Comparison of ENCODE assay signal across 9 cellular contexts in the genomic region with DNA sequence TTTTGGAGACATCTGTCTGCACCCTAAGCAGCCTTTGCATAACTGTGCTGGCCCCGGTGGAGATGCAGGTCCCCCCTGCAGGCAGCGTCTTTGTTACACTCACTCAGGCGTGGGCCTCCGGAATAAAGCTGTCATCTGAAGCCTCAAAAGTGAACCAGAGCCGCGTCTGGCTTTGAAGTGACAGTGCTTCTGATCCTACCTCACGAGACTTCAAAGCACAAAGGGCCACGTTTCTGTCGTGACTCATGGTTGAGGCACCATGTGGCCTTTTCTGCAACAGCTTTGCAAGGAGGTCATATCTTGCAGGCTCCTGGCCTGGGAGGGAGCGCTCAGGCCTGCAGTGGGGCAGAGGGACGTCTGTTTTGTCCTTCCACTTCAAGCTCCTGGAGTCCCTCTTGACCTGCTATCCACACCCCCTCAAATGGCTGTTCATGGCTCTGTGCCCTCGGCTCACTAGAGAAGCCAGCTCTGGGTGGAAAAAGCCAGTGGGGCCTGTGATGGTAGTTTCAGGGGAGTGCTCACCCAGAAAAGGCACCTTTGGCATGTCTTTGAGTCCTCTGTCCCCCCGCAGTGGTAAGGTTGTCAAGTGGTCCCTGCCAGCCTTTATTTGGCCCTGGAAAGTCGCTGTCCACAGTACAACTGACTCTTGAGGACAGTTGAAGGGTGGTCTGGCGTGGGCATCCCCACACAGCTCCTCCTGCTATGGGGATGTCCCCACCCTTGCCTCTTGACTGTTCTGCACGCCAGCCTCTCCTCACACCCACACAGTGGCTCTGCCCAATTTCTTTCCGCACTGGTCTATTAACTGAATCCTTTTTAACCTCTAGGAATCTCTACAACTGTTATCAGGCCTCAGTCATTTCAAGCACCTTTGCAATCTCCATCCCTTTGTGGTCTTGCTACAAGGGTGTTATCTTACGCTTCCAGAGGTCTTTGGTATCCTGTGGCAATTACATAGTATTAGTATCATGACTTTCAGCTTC. TPM values are rescaled to one million over a fixed set of nuclear protein-coding genes. Genes with fewer than 3 reads are reported as not detected.
DNase-seq lines count a peak whose midpoint lies in the region; ATAC-seq and TF ChIP-seq lines count a peak whose summit lies in the region.
"Had no signal": no experiment of that assay in that cellular context is flagged by ENCODE, and none has a peak within 500 bp of the region (broad histone marks: within the 10 kb centered on the region; RNA-seq: fewer than 3 reads in every experiment).

No MANE protein-coding gene starts in this region.

- H3K4me3 Mint-ChIP-seq in T-cell: peak overlapping the region in 2 of 3 donors; percentile 11 to 58
- peak overlapping the region; percentile 69 for H3K4me3 Mint-ChIP-seq in activated T-helper 17 cell treated with anti-CD3 and anti-CD28 coated beads, Interleukin-2, amount 50 U/mL, for 72 hours
- H3K4me3 Mint-ChIP-seq in stimulated activated naive CD8-positive, alpha-beta T cell treated with anti-CD3 and anti-CD28 coated beads, Interleukin-15, Interleukin-2, amounts not matched to agents 100 ng/mL and 50 ng/mL, for 24 hours: peak overlapping the region; percentile 77

- peak; percentile 95 to 97 (median 96) for ATAC-seq in T-cell (replicated peaks in 1 of 4)
- peak; percentile 69 for ATAC-seq in activated T-helper 17 cell treated with anti-CD3 and anti-CD28 coated beads, Interleukin-2, amount 50 U/mL, for 72 hours (replicated peaks)
- ATAC-seq in mucosa of descending colon: no peak
- ATAC-seq in HG02885 (IDR thresholded peaks at IDR 0.05; ENCODE audit: poor library complexity, unreplicated experiment): no peak

- H3K4me1 Mint-ChIP-seq in T-cell: peaks cover 40 to 46% (median 41%) of the 10 kb centered on the region in 3 donors
- peaks cover 40% of the 10 kb centered on the region for H3K4me1 Mint-ChIP-seq in activated T-helper 17 cell treated with anti-CD3 and anti-CD28 coated beads, Interleukin-2, amount 50 U/mL, for 72 hours
- H3K4me1 Mint-ChIP-seq in stimulated activated naive CD8-positive, alpha-beta T cell treated with anti-CD3 and anti-CD28 coated beads, Interleukin-15, Interleukin-2, amounts not matched to agents 100 ng/mL and 50 ng/mL, for 24 hours (ENCODE audit: low read depth): peaks cover 88% of the 10 kb centered on the region

- H3K36me3 ChIP-seq in mucosa of descending colon (ENCODE audit: low read depth): no peaks in the 10 kb centered on the region

- H3K4me3 ChIP-seq in mucosa of descending colon: no peak overlapping the region

- H3K9me3 ChIP-seq in mucosa of descending colon: no peaks in the 10 kb centered on the region

- peaks cover 10% of the 10 kb centered on the region for H3K36me3 Mint-ChIP-seq in T-cell
- peaks cover 75% of the 10 kb centered on the region for H3K36me3 Mint-ChIP-seq in activated T-helper 17 cell treated with anti-CD3 and anti-CD28 coated beads, Interleukin-2, amount 50 U/mL, for 72 hours (ENCODE audit: low read depth)
- H3K36me3 Mint-ChIP-seq in stimulated activated naive CD8-positive, alpha-beta T cell treated with anti-CD3 and anti-CD28 coated beads, Interleukin-15, Interleukin-2, amounts not matched to agents 100 ng/mL and 50 ng/mL, for 24 hours (ENCODE audit: low read depth): peaks cover 13% of the 10 kb centered on the region

- TF ChIP-seq CTCF in mucosa of descending colon (IDR thresholded peaks at IDR 0.05): no peak

- POLR2A ChIA-PET in T-cell (lab: Charles Lee): no interaction called here

- DNase-seq in T-cell: peak; percentile 49 to 87 (median 72)
- DNase-seq in mucosa of descending colon: peak in 2 of 3 donors; percentile 24 to 50
- DNase-seq in NCI-H1436 treated with DMSO at 0.1 percent for 48 hours (lab: John Stamatoyannopoulos, UW): no peak
- DNase-seq in NCI-H774 (lab: John Stamatoyannopoulos, UW): no peak
- no peak for DNase-seq in cortex of kidney (lab: John Stamatoyannopoulos, UW)

- peaks cover 3% of the 10 kb centered on the region for H3K4me1 ChIP-seq in mucosa of descending colon (ENCODE audit: low read depth)

- CTCF ChIA-PET in T-cell (lab: Charles Lee): interaction anchor here in 1 of 2 donors (0.8 kb wide), 1 partner anchor 81 kb away, joined by 3 read pairs; no protein-coding TSS in a partner anchor

- no peaks in the 10 kb centered on the region for H3K27me3 Mint-ChIP-seq in T-cell
- peaks cover 4% of the 10 kb centered on the region for H3K27me3 Mint-ChIP-seq in activated T-helper 17 cell treated with anti-CD3 and anti-CD28 coated beads, Interleukin-2, amount 50 U/mL, for 72 hours
- peaks cover 3% of the 10 kb centered on the region for H3K27me3 Mint-ChIP-seq in stimulated activated naive CD8-positive, alpha-beta T cell treated with anti-CD3 and anti-CD28 coated beads, Interleukin-15, Interleukin-2, amounts not matched to agents 100 ng/mL and 50 ng/mL, for 24 hours

- H3K9me3 Mint-ChIP-seq in T-cell: no peaks in the 10 kb centered on the region
- H3K9me3 Mint-ChIP-seq in activated T-helper 17 cell treated with anti-CD3 and anti-CD28 coated beads, Interleukin-2, amount 50 U/mL, for 72 hours: no peaks in the 10 kb centered on the region
- H3K9me3 Mint-ChIP-seq in stimulated activated naive CD8-positive, alpha-beta T cell treated with anti-CD3 and anti-CD28 coated beads, Interleukin-15, Interleukin-2, amounts not matched to agents 100 ng/mL and 50 ng/mL, for 24 hours: no peaks in the 10 kb centered on the region

- peak overlapping the region; percentile 67 to 81 for H3K27ac Mint-ChIP-seq in T-cell
- peak overlapping the region; percentile 41 for H3K27ac Mint-ChIP-seq in activated T-helper 17 cell treated with anti-CD3 and anti-CD28 coated beads, Interleukin-2, amount 50 U/mL, for 72 hours
- peak overlapping the region; percentile 89 for H3K27ac Mint-ChIP-seq in stimulated activated naive CD8-positive, alpha-beta T cell treated with anti-CD3 and anti-CD28 coated beads, Interleukin-15, Interleukin-2, amounts not matched to agents 100 ng/mL and 50 ng/mL, for 24 hours

- intact Hi-C loops in mucosa of descending colon (cut with DNase I, micrococcal nuclease): loop anchor here in 1 of 2 donors (10.0 kb wide), 1 partner anchor 51 kb away; no protein-coding TSS in a partner anchor

RNA-seq across cellular contexts. Expression of a gene that starts 19.3 kb away (rescaled TPM):
- total RNA-seq in T-cell: 10 to 100 TPM in 2 of 5 donors, 1 to 10 TPM in 3; 2.7 to 15.5 (median 7.8) TPM
- total RNA-seq in activated T-helper 17 cell treated with anti-CD3 and anti-CD28 coated beads, Interleukin-2, amount 50 U/mL, for 72 hours: 10 to 100 TPM; 11.1 to 19.9 TPM
- total RNA-seq in mucosa of descending colon: 1 to 10 TPM in 2 of 3 donors, under 1 TPM in 1; 0.99 to 1.1 (median 1.1) TPM
- total RNA-seq: kidney epithelial cell had no signal

RNA-seq across cellular contexts. Expression of a gene that starts 41.0 kb away (rescaled TPM):
- total RNA-seq in T-cell (10 to 100 TPM; 21.9 to 41.2 (median 34.8) TPM), mucosa of descending colon (1,000 to 10,000 TPM; 1,048 to 2,192 (median 2,113) TPM)
- total RNA-seq in activated T-helper 17 cell treated with anti-CD3 and anti-CD28 coated beads, Interleukin-2, amount 50 U/mL, for 72 hours: 10 to 100 TPM; 28.7 to 45.0 TPM

Comparison
In these comparisons a context has a peak if more than half of its experiments do, and no peak if none do; other contexts are left out.
1. ATAC-seq: peak in T-cell (4 of 4) and activated T-helper 17 cell treated with anti-CD3 and anti-CD28 coated beads, Interleukin-2, amount 50 U/mL, for 72 hours (single experiment); none in mucosa of descending colon (single experiment) and HG02885 (single experiment).
2. DNase-seq: peak in T-cell (34 of 34) and mucosa of descending colon (2 of 3); none in NCI-H1436 treated with DMSO at 0.1 percent for 48 hours (single experiment), NCI-H774 (single experiment) and cortex of kidney (single experiment).
3. RNA of a gene that starts 41.0 kb away (total RNA-seq): 1,048 to 2,192 TPM in mucosa of descending colon; 28.7 to 45.0 TPM in activated T-helper 17 cell treated with anti-CD3 and anti-CD28 coated beads, Interleukin-2, amount 50 U/mL, for 72 hours and 21.9 to 41.2 TPM in T-cell; every median in the first group is over 10 times any median in the second.
4. Peak in every context shown above with its lines, with median percentiles within 50 percentile points of each other: H3K27ac Mint-ChIP-seq and H3K4me3 Mint-ChIP-seq.